8 cellular contexts compared by ENCODE assay signal in the genomic region with DNA sequence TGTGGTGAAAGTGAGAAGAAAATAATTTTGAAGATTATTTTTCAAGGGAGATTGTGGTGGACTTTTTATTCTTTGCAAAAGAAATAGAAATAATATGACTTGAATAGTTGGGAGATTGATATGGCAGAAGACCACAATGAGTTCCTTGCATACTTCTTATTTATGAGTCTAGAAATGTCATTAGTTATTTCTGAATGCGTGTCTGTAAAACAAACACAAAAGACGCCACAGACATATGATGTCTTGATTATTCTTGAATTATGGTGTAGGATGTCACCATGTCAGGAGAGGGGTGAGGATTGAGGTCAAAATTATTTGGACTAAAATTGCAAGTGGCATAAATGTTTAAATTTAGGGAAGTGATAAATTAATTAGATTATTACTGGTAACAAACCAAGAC.
"Had no signal": no experiment of that assay in that cellular context is flagged by ENCODE, and none has a peak within 500 bp of the region (broad histone marks: within the 10 kb centered on the region; RNA-seq: fewer than 3 reads in every experiment).

No MANE protein-coding gene starts in this region.

- FAIRE-seq: G401.6, GM12878, GM12891, GM12892, GM18507, GM19239 had no signal

- ATAC-seq: GM12878 had no signal

- H3K4me3 ChIP-seq: GM12878 had no signal

- DNase-seq: GDM1, GF-D8 had no signal
